ENCODE assay signal across 22 cellular contexts in genomic region chr11:115677190-115677589, GRCh38.
"Had no signal": no experiment of that assay in that cellular context is flagged by ENCODE, and none has a peak within 500 bp of the region (broad histone marks: within the 10 kb centered on the region; RNA-seq: fewer than 3 reads in every experiment).

No MANE protein-coding gene starts in this region.

- H3K36me3 ChIP-seq: lower lobe of right lung, neutrophil, tibial artery, uterus had no signal

- DNase-seq: activated CD4-positive, alpha-beta T cell treated with anti-CD3 and anti-CD28 coated beads, Interleukin-2, amount 10 ng/mL, durations not matched to agents 24 days and 14 days; activated CD4-positive, CD25-positive, alpha-beta regulatory T cell; activated CD8-positive, alpha-beta memory T cell treated with anti-CD3 and anti-CD28 coated beads, Interleukin-2, amount 50 U/mL, for 48 hours; activated CD8-positive, alpha-beta T cell treated with anti-CD3 and anti-CD28 coated beads, Interleukin-2, amount 10 ng/mL, durations not matched to agents 7 days and 5 days; activated gamma-delta T cell; activated T-cell treated with anti-CD3 and anti-CD28 coated beads, Interleukin-2, amount 50 U/mL, for 72 hours; amygdala; endodermal cell; left colon; lower lobe of right lung; naive B cell; retina; stimulated activated CD4-positive, alpha-beta T cell treated with anti-CD3 and anti-CD28 coated beads, Interleukin-15, amount 100 ng/mL, for 24 hours; stimulated activated CD4-positive, alpha-beta T cell treated with anti-CD3 and anti-CD28 coated beads, Interleukin-4, amount 100 ng/mL, for 1 hour; stimulated activated naive B cell treated with anti-CD40 and anti-IgM and Interleukin-4, amounts not matched to agents 10 μg/mL and 1 μg/mL and 100 μg/mL, for 72 hours; T-helper 2 cell; tibial artery; uterus had no signal

- H3K4me1 ChIP-seq: lower lobe of right lung, uterus had no signal

- H3K9me3 ChIP-seq: lower lobe of right lung, neutrophil, tibial artery, uterus had no signal

- H3K27me3 ChIP-seq: neutrophil, tibial artery, uterus had no signal

- H3K4me3 ChIP-seq: dorsolateral prefrontal cortex, lower lobe of right lung, tibial artery, uterus had no signal

- ATAC-seq: activated CD8-positive, alpha-beta T cell treated with anti-CD3 and anti-CD28 coated beads, Interleukin-2, amount 10 ng/mL, durations not matched to agents 7 days and 5 days; activated naive CD4-positive, alpha-beta T cell treated with anti-CD3 and anti-CD28 coated beads, Interleukin-2, amount 50 U/mL, for 72 hours; activated T-cell treated with anti-CD3 and anti-CD28 coated beads, Interleukin-2, amount 50 U/mL, for 72 hours; left colon; lower lobe of right lung; stimulated activated naive B cell treated with anti-CD40 and anti-IgM and Interleukin-4, amounts not matched to agents 10 μg/mL and 1 μg/mL and 100 μg/mL, for 72 hours had no signal

- FAIRE-seq: TTC549 had no signal

- H3K27ac ChIP-seq: lower lobe of right lung, neutrophil, tibial artery, uterus had no signal
